ENCODE assay signal across 26 cellular contexts in genomic region chr4:110347805-110348204, GRCh38.
"Had no signal": no experiment of that assay in that cellular context is flagged by ENCODE, and none has a peak within 500 bp of the region (broad histone marks: within the 10 kb centered on the region; RNA-seq: fewer than 3 reads in every experiment).

No MANE protein-coding gene starts in this region.

- H3K9me3 ChIP-seq: adrenal gland, body of pancreas, colonic mucosa, esophagus squamous epithelium, gastrocnemius medialis had no signal

- ATAC-seq: activated CD4-positive, alpha-beta T cell treated with anti-CD3 and anti-CD28 coated beads for 36 hours; activated CD8-positive, alpha-beta memory T cell treated with anti-CD3 and anti-CD28 coated beads, Interleukin-2, amount 10 ng/mL, durations not matched to agents 7 days and 5 days; activated CD8-positive, alpha-beta T cell treated with anti-CD3 and anti-CD28 coated beads, Interleukin-2, amount 10 ng/mL, durations not matched to agents 7 days and 5 days; activated naive CD8-positive, alpha-beta T cell treated with anti-CD3 and anti-CD28 coated beads, Interleukin-2, amount 50 U/mL, for 24 hours; body of pancreas; foreskin keratinocyte; gastrocnemius medialis had no signal

- H3K27ac ChIP-seq: adrenal gland, body of pancreas, colonic mucosa, epithelial cell of prostate, esophagus squamous epithelium, foreskin keratinocyte, gastrocnemius medialis had no signal

- H3K4me3 ChIP-seq: adrenal gland, body of pancreas, colonic mucosa, esophagus squamous epithelium, gastrocnemius medialis had no signal

- DNase-seq: activated CD4-positive, alpha-beta memory T cell treated with anti-CD3 and anti-CD28 coated beads for 36 hours; activated CD4-positive, alpha-beta T cell treated with anti-CD3 and anti-CD28 coated beads for 36 hours; activated CD4-positive, alpha-beta T cell treated with anti-CD3 and anti-CD28 coated beads, Interleukin-2, amount 10 ng/mL, durations not matched to agents 24 days and 14 days; activated CD4-positive, CD25-positive, alpha-beta regulatory T cell; activated CD4-positive, CD25-positive, alpha-beta regulatory T cell treated with anti-CD3 and anti-CD28 coated beads, Interleukin-2, amount 50 U/mL, for 72 hours; activated CD8-positive, alpha-beta memory T cell treated with anti-CD3 and anti-CD28 coated beads, Interleukin-2, amount 10 ng/mL, durations not matched to agents 7 days and 5 days; activated CD8-positive, alpha-beta memory T cell treated with anti-CD3 and anti-CD28 coated beads, Interleukin-2, amount 50 U/mL, for 4 hours; activated CD8-positive, alpha-beta T cell treated with anti-CD3 and anti-CD28 coated beads, Interleukin-2, amount 10 ng/mL, durations not matched to agents 7 days and 5 days; activated effector memory CD4-positive, alpha-beta T cell treated with anti-CD3 and anti-CD28 coated beads, Interleukin-2, amount 50 U/mL, for 16 hours; activated naive CD4-positive, alpha-beta T cell treated with anti-CD3 and anti-CD28 coated beads for 36 hours; activated naive CD8-positive, alpha-beta T cell treated with anti-CD3 and anti-CD28 coated beads for 36 hours; activated naive CD8-positive, alpha-beta T cell treated with anti-CD3 and anti-CD28 coated beads, Interleukin-2, amount 50 U/mL, for 24 hours; activated T-cell treated with anti-CD3 and anti-CD28 coated beads, Interleukin-2, amount 50 U/mL, for 1 hour; activated T-cell treated with anti-CD3 and anti-CD28 coated beads, Interleukin-2, amount 50 U/mL, for 48 hours; adrenal gland; amygdala; aorta; body of pancreas; caudate nucleus; colonic mucosa; effector CD8-positive, alpha-beta T cell; esophagus squamous epithelium; foreskin keratinocyte; gastrocnemius medialis; T-helper 2 cell had no signal

- H3K27me3 ChIP-seq: adrenal gland, body of pancreas, colonic mucosa, esophagus squamous epithelium, gastrocnemius medialis had no signal

- H3K4me1 ChIP-seq: adrenal gland, body of pancreas, colonic mucosa, esophagus squamous epithelium, gastrocnemius medialis had no signal

- H3K36me3 ChIP-seq: adrenal gland, colonic mucosa, esophagus squamous epithelium, gastrocnemius medialis had no signal
